In the genomic region with DNA sequence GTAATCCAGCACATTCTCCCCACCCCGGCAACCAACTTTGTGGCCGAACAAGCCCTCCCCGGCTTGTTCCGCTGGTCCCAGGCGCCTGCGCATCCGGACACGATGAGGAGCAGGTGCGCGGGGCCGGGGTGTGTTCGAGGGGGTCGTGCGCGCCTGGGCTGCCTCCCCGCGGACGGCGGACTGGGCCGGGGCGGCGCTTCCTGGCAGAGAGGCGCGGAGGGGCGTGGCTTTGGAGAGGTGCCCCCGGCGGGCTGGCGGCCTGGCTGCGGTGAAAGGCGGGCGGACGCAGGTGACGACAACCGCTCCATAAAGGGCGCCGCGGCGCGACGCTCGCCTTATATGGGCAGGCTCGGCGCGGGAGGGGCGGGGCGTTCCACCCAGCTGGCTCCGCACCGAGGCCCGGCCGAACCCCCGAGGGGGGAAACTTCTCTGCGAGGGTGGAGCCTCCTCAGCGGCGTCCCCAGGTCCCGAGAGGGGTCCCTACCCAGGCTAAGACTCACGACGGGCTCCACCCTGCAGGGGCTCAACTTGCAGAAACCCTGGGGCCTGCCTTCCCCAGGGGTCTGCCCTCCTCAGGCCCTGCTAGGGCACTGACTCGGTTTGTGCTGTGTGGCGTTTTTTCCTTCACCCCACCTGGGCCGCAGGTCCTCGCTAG, we compare ENCODE assay signal across 1 cellular context.
A peak's percentile ranks its signal among the peaks of the same experiment; 100 is the strongest.
TF ChIP-seq lines count a peak whose summit lies in the region.

No MANE protein-coding gene starts in this region.

TF ChIP-seq in WTC11, 78 proteins besides CTCF, POLR2A, EP300 and RAD21 (continued from another document and continues in another):
- TF ChIP-seq, protein P1, sequence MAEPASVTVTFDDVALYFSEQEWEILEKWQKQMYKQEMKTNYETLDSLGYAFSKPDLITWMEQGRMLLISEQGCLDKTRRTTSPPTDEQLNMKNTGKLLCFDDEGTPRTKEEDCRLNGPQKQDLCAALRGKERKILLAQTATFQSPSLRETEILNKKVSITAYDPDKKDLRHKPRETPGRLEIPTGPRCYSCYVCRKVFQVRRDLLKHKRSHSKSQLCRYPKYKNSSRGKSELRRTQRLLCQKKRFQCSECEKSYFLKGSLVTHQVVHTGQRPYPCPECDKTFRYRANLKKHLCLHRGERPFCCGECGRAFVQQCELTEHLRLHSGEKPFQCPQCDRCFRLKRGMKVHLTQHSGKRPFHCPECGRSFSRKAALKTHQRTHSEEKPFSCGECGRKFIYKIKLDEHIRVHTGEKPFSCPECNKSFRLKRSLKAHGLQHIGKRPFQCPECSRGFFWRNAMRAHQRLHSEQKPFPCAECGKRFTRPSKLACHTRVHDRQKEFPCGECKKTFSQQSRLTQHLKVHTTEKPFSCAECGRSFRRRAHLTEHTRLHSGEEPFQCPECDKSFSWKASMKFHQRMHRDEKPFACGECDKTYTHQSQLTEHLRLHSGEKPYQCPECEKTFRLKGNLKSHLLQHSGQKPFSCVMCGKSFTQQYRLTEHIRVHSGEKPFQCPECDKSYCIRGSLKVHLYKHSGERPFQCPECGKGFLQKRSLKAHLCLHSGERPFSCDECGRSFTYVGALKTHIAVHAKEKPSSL (CRISPR knock-in tag; conservative IDR thresholded peaks at IDR 0.05) = no peak
- TF ChIP-seq IRF2 (CRISPR knock-in tag; IDR thresholded peaks at IDR 0.05; ENCODE audit: borderline replicate concordance, low read depth) (no peak), RORB (CRISPR knock-in tag; IDR thresholded peaks at IDR 0.05) (no peak), JAZF1 (CRISPR knock-in tag; IDR thresholded peaks at IDR 0.05) (no peak), NFE2L1 (CRISPR knock-in tag; IDR thresholded peaks at IDR 0.05) (no peak), ZNF423 (CRISPR knock-in tag; IDR thresholded peaks at IDR 0.05) (peak; percentile 49; the same call in 1 of the 2 replicates), ESRRA (CRISPR knock-in tag; IDR thresholded peaks at IDR 0.05; ENCODE audit: borderline replicate concordance) (no peak), AR (CRISPR knock-in tag; IDR thresholded peaks at IDR 0.05) (no peak), HMGA2 (CRISPR knock-in tag; IDR thresholded peaks at IDR 0.05) (no peak), NR3C1 (CRISPR knock-in tag; conservative IDR thresholded peaks at IDR 0.05; ENCODE audit: low read depth) (peak; percentile 86; the same call in 1 of the 2 replicates), OVOL2 (CRISPR knock-in tag; IDR thresholded peaks at IDR 0.05; ENCODE audit: borderline replicate concordance) (no peak), TEAD1 (CRISPR knock-in tag; IDR thresholded peaks at IDR 0.05) (peak; percentile 72), IRF1 (CRISPR knock-in tag; IDR thresholded peaks at IDR 0.05) (no peak), ZNF219 (CRISPR knock-in tag; IDR thresholded peaks at IDR 0.05; ENCODE audit: borderline replicate concordance) (no peak), JUN (CRISPR knock-in tag; IDR thresholded peaks at IDR 0.05) (no peak), MYBL2 (CRISPR knock-in tag; IDR thresholded peaks at IDR 0.05) (peak; percentile 73), E2F1 (CRISPR knock-in tag; IDR thresholded peaks at IDR 0.05) (no peak), MXD4 (CRISPR knock-in tag; IDR thresholded peaks at IDR 0.05; ENCODE audit: borderline replicate concordance) (no peak), CBFB (CRISPR knock-in tag; IDR thresholded peaks at IDR 0.05; ENCODE audit: low read depth) (no peak), SP1 (CRISPR knock-in tag; conservative IDR thresholded peaks at IDR 0.05) (peak; percentile 94), ELF4 (CRISPR knock-in tag; IDR thresholded peaks at IDR 0.05; ENCODE audit: low read depth) (no peak), GRHL2 (CRISPR knock-in tag; IDR thresholded peaks at IDR 0.05; ENCODE audit: insufficient replicate concordance, severe bottlenecking) (no peak), E2F5 (CRISPR knock-in tag; IDR thresholded peaks at IDR 0.05) (peak; percentile 96), ZNF416 (CRISPR knock-in tag; IDR thresholded peaks at IDR 0.05) (no peak), FOXJ3 (CRISPR knock-in tag; IDR thresholded peaks at IDR 0.05; ENCODE audit: borderline replicate concordance) (no peak), NR2C2 (CRISPR knock-in tag; IDR thresholded peaks at IDR 0.05) (no peak), ATF1 (CRISPR knock-in tag; IDR thresholded peaks at IDR 0.05) (no peak), CREM (CRISPR knock-in tag; IDR thresholded peaks at IDR 0.05) (no peak), FOXK1 (CRISPR knock-in tag; IDR thresholded peaks at IDR 0.05) (peak; percentile 77), SMAD3 (CRISPR knock-in tag; IDR thresholded peaks at IDR 0.05; ENCODE audit: borderline replicate concordance) (no peak; the same call in 1 of the 2 replicates), SOX15 (CRISPR knock-in tag; IDR thresholded peaks at IDR 0.05) (no peak), ZNF121 (CRISPR knock-in tag; IDR thresholded peaks at IDR 0.05) (0 out of 2 replicates have a peak, but pooled peaks have one; percentile 2), NFATC4 (CRISPR knock-in tag; IDR thresholded peaks at IDR 0.05) (no peak), EMX1 (CRISPR knock-in tag; IDR thresholded peaks at IDR 0.05) (no peak), ZBTB21 (CRISPR knock-in tag; IDR thresholded peaks at IDR 0.05; ENCODE audit: borderline replicate concordance) (peak; percentile 86), ATF6 (CRISPR knock-in tag; IDR thresholded peaks at IDR 0.05) (no peak), ARID4B (CRISPR knock-in tag; IDR thresholded peaks at IDR 0.05; ENCODE audit: borderline replicate concordance) (0 out of 2 replicates have a peak, but pooled peaks have one; percentile 24), ZNF671 (CRISPR knock-in tag; IDR thresholded peaks at IDR 0.05) (no peak)
- TF ChIP-seq, protein P2, sequence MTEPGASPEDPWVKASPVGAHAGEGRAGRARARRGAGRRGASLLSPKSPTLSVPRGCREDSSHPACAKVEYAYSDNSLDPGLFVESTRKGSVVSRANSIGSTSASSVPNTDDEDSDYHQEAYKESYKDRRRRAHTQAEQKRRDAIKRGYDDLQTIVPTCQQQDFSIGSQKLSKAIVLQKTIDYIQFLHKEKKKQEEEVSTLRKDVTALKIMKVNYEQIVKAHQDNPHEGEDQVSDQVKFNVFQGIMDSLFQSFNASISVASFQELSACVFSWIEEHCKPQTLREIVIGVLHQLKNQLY (CRISPR knock-in tag; IDR thresholded peaks at IDR 0.05) = no peak
- TF ChIP-seq, protein P3, sequence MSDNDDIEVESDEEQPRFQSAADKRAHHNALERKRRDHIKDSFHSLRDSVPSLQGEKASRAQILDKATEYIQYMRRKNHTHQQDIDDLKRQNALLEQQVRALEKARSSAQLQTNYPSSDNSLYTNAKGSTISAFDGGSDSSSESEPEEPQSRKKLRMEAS (CRISPR knock-in tag; IDR thresholded peaks at IDR 0.05) = peak; percentile 73; the same call in 1 of the 2 replicates
- TF ChIP-seq, protein P4, sequence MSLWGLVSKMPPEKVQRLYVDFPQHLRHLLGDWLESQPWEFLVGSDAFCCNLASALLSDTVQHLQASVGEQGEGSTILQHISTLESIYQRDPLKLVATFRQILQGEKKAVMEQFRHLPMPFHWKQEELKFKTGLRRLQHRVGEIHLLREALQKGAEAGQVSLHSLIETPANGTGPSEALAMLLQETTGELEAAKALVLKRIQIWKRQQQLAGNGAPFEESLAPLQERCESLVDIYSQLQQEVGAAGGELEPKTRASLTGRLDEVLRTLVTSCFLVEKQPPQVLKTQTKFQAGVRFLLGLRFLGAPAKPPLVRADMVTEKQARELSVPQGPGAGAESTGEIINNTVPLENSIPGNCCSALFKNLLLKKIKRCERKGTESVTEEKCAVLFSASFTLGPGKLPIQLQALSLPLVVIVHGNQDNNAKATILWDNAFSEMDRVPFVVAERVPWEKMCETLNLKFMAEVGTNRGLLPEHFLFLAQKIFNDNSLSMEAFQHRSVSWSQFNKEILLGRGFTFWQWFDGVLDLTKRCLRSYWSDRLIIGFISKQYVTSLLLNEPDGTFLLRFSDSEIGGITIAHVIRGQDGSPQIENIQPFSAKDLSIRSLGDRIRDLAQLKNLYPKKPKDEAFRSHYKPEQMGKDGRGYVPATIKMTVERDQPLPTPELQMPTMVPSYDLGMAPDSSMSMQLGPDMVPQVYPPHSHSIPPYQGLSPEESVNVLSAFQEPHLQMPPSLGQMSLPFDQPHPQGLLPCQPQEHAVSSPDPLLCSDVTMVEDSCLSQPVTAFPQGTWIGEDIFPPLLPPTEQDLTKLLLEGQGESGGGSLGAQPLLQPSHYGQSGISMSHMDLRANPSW (CRISPR knock-in tag; conservative IDR thresholded peaks at IDR 0.05; ENCODE audit: low read depth) = no peak
- TF ChIP-seq, protein P5, sequence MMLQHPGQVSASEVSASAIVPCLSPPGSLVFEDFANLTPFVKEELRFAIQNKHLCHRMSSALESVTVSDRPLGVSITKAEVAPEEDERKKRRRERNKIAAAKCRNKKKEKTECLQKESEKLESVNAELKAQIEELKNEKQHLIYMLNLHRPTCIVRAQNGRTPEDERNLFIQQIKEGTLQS (CRISPR knock-in tag; conservative IDR thresholded peaks at IDR 0.05) = no peak
